Comparison of ENCODE assay signal across 17 cellular contexts in genomic region chr12:27186240-27186839, GRCh38. TPM values are rescaled to one million over a fixed set of nuclear protein-coding genes. Genes with fewer than 3 reads are reported as not detected.
DNase-seq lines count a peak whose midpoint lies in the region; ATAC-seq, FAIRE-seq and TF ChIP-seq lines count a peak whose summit lies in the region.
"Had no signal": no experiment of that assay in that cellular context is flagged by ENCODE, and none has a peak within 500 bp of the region (broad histone marks: within the 10 kb centered on the region; RNA-seq: fewer than 3 reads in every experiment).

No MANE protein-coding gene starts in this region.

- no peaks in the 10 kb centered on the region for H3K36me3 Mint-ChIP-seq in activated CD4-positive, alpha-beta T cell treated with anti-CD3 and anti-CD28 coated beads for 36 hours (ENCODE audit: low read depth)
- H3K36me3 Mint-ChIP-seq in astrocyte (ENCODE audit: low read depth, unreplicated experiment): no peaks in the 10 kb centered on the region

- H3K9ac ChIP-seq in astrocyte (ENCODE audit: low read length): peak overlapping the region; percentile 65

- CTCF ChIA-PET in activated CD4-positive, alpha-beta T cell treated with anti-CD3 and anti-CD28 coated beads for 36 hours (lab: Charles Lee): interaction anchor here (0.7 to 0.8 kb wide), 2 partner anchors 22 to 45 kb away, joined by 3 read pairs; no protein-coding TSS in a partner anchor

- no peaks in the 10 kb centered on the region for H3K9me3 Mint-ChIP-seq in activated CD4-positive, alpha-beta T cell treated with anti-CD3 and anti-CD28 coated beads for 36 hours (ENCODE audit: low read depth)
- peaks cover 3% of the 10 kb centered on the region for H3K9me3 Mint-ChIP-seq in astrocyte (ENCODE audit: unreplicated experiment)

- H4K20me1 ChIP-seq in astrocyte (ENCODE audit: insufficient read depth, low read length): no peaks in the 10 kb centered on the region

- intact Hi-C loops in activated CD4-positive, alpha-beta T cell treated with anti-CD3 and anti-CD28 coated beads for 36 hours (cut with DNase I, micrococcal nuclease): no loop called here
- intact Hi-C loops in right cardiac atrium (cut with DNase I) (no loop called here), posterior vena cava (cut with DNase I) (no loop called here)

- H3K27ac ChIP-seq in astrocyte (ENCODE audit: low read depth, low read length) (peak overlapping the region; percentile 76), right cardiac atrium (ENCODE audit: low read length) (peak overlapping the region; percentile 72), suprapubic skin (peak overlapping the region; percentile 5)
- H3K27ac ChIP-seq: C4-2B, neutrophil, SJCRH30 had no signal

- H3K27ac Mint-ChIP-seq in activated CD4-positive, alpha-beta T cell treated with anti-CD3 and anti-CD28 coated beads for 36 hours: peak overlapping the region; percentile 8
- H3K27ac Mint-ChIP-seq in astrocyte (ENCODE audit: unreplicated experiment): peak overlapping the region; percentile 90

- no peak overlapping the region for H2AFZ ChIP-seq in astrocyte (ENCODE audit: low read depth, low read length)

- no peak for DNase-seq in activated CD4-positive, alpha-beta T cell treated with anti-CD3 and anti-CD28 coated beads for 36 hours
- no peak for DNase-seq in activated CD4-positive, alpha-beta T cell treated with anti-CD3 and anti-CD28 coated beads, Interleukin-2, amount 50 U/mL, for 1 hour
- DNase-seq in astrocyte (ENCODE audit: low read depth) (peak; percentile 71), right cardiac atrium (no peak), suprapubic skin (ENCODE audit: low spot score in 2 of 2) (no peak), posterior vena cava (ENCODE audit: low spot score) (no peak), OCI-M2 (lab: John Stamatoyannopoulos, UW; ENCODE audit: unreplicated experiment) (no peak)
- DNase-seq: DMS53; NCI-H1694 treated with DMSO at 0.1 percent for 48 hours; NCI-H446 treated with DMSO at 0.1 percent for 48 hours; stimulated activated CD4-positive, alpha-beta T cell treated with anti-CD3 and anti-CD28 coated beads, Interleukin-4, amount 100 ng/mL, for 4 hours had no signal

- peaks cover 18% of the 10 kb centered on the region for H3K4me1 Mint-ChIP-seq in activated CD4-positive, alpha-beta T cell treated with anti-CD3 and anti-CD28 coated beads for 36 hours
- H3K4me1 Mint-ChIP-seq in astrocyte (ENCODE audit: low read depth, unreplicated experiment): peaks cover 49% of the 10 kb centered on the region

- no peak overlapping the region for H3K4me3 ChIP-seq in astrocyte (ENCODE audit: insufficient read depth, low read depth, low read length)
- H3K4me3 ChIP-seq in right cardiac atrium (ENCODE audit: low read length): no peak overlapping the region
- no peak overlapping the region for H3K4me3 ChIP-seq in suprapubic skin
- H3K4me3 ChIP-seq: SJCRH30 had no signal

- H3K4me3 Mint-ChIP-seq in activated CD4-positive, alpha-beta T cell treated with anti-CD3 and anti-CD28 coated beads for 36 hours: no peak overlapping the region
- H3K4me3 Mint-ChIP-seq in astrocyte (ENCODE audit: unreplicated experiment): no peak overlapping the region

- H3K9me3 ChIP-seq in astrocyte (ENCODE audit: insufficient read depth, low read depth, low read length) (no peaks in the 10 kb centered on the region), right cardiac atrium (ENCODE audit: control insufficient read depth, low read length) (no peaks in the 10 kb centered on the region), suprapubic skin (no peaks in the 10 kb centered on the region)
- H3K9me3 ChIP-seq: neutrophil, SJCRH30 had no signal

- peak overlapping the region; percentile 57 for H3K4me2 ChIP-seq in astrocyte (ENCODE audit: low read length)

- no peak for TF ChIP-seq CTCF in astrocyte (IDR thresholded peaks at IDR 0.05; ENCODE audit: insufficient read depth, low read depth, low read length)
- TF ChIP-seq CTCF in suprapubic skin (IDR thresholded peaks at IDR 0.05): no peak

- H3K27me3 Mint-ChIP-seq in activated CD4-positive, alpha-beta T cell treated with anti-CD3 and anti-CD28 coated beads for 36 hours: no peaks in the 10 kb centered on the region
- no peaks in the 10 kb centered on the region for H3K27me3 Mint-ChIP-seq in astrocyte (ENCODE audit: low read depth, unreplicated experiment)

- no peak for TF ChIP-seq POLR2A in suprapubic skin (IDR thresholded peaks at IDR 0.05)

- WGBS in right cardiac atrium: 84% methylated on average over 4 of the region's 4 CpGs
- WGBS in suprapubic skin: 88% methylated on average over 4 of the region's 4 CpGs

- H3K4me1 ChIP-seq in astrocyte (ENCODE audit: insufficient read depth, low read length) (peaks cover 41% of the 10 kb centered on the region), right cardiac atrium (ENCODE audit: control insufficient read depth, insufficient read depth, low read length) (peaks cover 10% of the 10 kb centered on the region), suprapubic skin (peaks cover 9% of the 10 kb centered on the region)
- H3K4me1 ChIP-seq: SJCRH30 had no signal

- POLR2A ChIA-PET in activated CD4-positive, alpha-beta T cell treated with anti-CD3 and anti-CD28 coated beads for 36 hours (lab: Charles Lee): interaction anchor here (0.5 kb wide), 1 partner anchor 214 kb away, joined by 12 read pairs; no protein-coding TSS in a partner anchor

- no peaks in the 10 kb centered on the region for H3K79me2 ChIP-seq in astrocyte (ENCODE audit: insufficient read depth, low read length)

- FAIRE-seq in astrocyte (lab: Jason Lieb, UNC): no peak
- FAIRE-seq: keratinocyte, urothelium cell line had no signal

- no peak for ATAC-seq in activated CD4-positive, alpha-beta T cell treated with anti-CD3 and anti-CD28 coated beads for 36 hours
- peak; percentile 15 to 63 for ATAC-seq in right cardiac atrium
- no peak for ATAC-seq in GM19463 (IDR thresholded peaks at IDR 0.05; ENCODE audit: unreplicated experiment)

- H3K36me3 ChIP-seq in astrocyte (ENCODE audit: insufficient read depth, low read length) (no peaks in the 10 kb centered on the region), suprapubic skin (no peaks in the 10 kb centered on the region)
- H3K36me3 ChIP-seq: neutrophil, SJCRH30 had no signal

- no peaks in the 10 kb centered on the region for H3K27me3 ChIP-seq in astrocyte (ENCODE audit: insufficient read depth, low read length)
- H3K27me3 ChIP-seq in right cardiac atrium (ENCODE audit: control insufficient read depth, insufficient read depth): no peaks in the 10 kb centered on the region
- H3K27me3 ChIP-seq in suprapubic skin: no peaks in the 10 kb centered on the region
- H3K27me3 ChIP-seq: neutrophil, SJCRH30 had no signal

- TF ChIP-seq EP300 in suprapubic skin (IDR thresholded peaks at IDR 0.05): no peak

RNA-seq across cellular contexts. Expression of gene STK38L, which starts 57.7 kb away (rescaled TPM):
- 10 to 100 TPM; 24.9 to 30.4 TPM for total RNA-seq in activated CD4-positive, alpha-beta T cell treated with anti-CD3 and anti-CD28 coated beads for 36 hours
- total RNA-seq in astrocyte (114 and 115 TPM in 2 replicates), right cardiac atrium (100 to 1,000 TPM in 1 of 4 donors, 10 to 100 TPM in 3; 59.1 to 160 (median 63.7) TPM), suprapubic skin (10 to 100 TPM; 16.5 to 28.7 (median 19.6) TPM), posterior vena cava (100 to 1,000 TPM in 1 of 2 donors, 10 to 100 TPM in 1; 93.3 to 221 TPM)
- 19.5 TPM for polyA plus RNA-seq in right cardiac atrium

Comparison
In these comparisons a context has a peak if more than half of its experiments do, and no peak if none do; other contexts are left out.
1. ATAC-seq: peak in right cardiac atrium (2 of 2); none in activated CD4-positive, alpha-beta T cell treated with anti-CD3 and anti-CD28 coated beads for 36 hours (single experiment) and GM19463 (single experiment).
2. H3K27ac ChIP-seq: peak in every context shown above with its lines; median percentile 76 in astrocyte; 72 in right cardiac atrium; 5 in suprapubic skin.